ENCODE assay signal across 8 cellular contexts in genomic region chr5:120655828-120656435, GRCh38.
DNase-seq lines count a peak whose midpoint lies in the region; ATAC-seq, FAIRE-seq and TF ChIP-seq lines count a peak whose summit lies in the region.

No MANE protein-coding gene starts in this region.

- TF ChIP-seq POLR2A in spleen (IDR thresholded peaks at IDR 0.05): no peak

- H3K4me3 Mint-ChIP-seq in activated CD4-positive, alpha-beta T cell treated with anti-CD3 and anti-CD28 coated beads for 36 hours: no peak overlapping the region

- H3K27ac ChIP-seq in spleen: no peak overlapping the region

- POLR2A ChIA-PET in activated CD4-positive, alpha-beta T cell treated with anti-CD3 and anti-CD28 coated beads for 36 hours (lab: Charles Lee): no interaction called here

- intact Hi-C loops in activated CD4-positive, alpha-beta T cell treated with anti-CD3 and anti-CD28 coated beads for 36 hours (cut with DNase I, micrococcal nuclease): loop anchor here in 1 of 2 experiments (2.0 to 10.0 kb wide), 2 partner anchors 1293 to 1449 kb away; no protein-coding TSS in a partner anchor
- intact Hi-C loops in spleen (cut with DNase I; ENCODE audit: low total_unique reads): no loop called here

- H3K27ac Mint-ChIP-seq in activated CD4-positive, alpha-beta T cell treated with anti-CD3 and anti-CD28 coated beads for 36 hours: no peak overlapping the region

- H3K4me3 ChIP-seq in LNCaP clone FGC (ENCODE audit: low read depth, low read length) (no peak overlapping the region), bronchial epithelial cell (ENCODE audit: low read depth, low read length) (no peak overlapping the region), spleen (no peak overlapping the region)

- H3K27me3 ChIP-seq in bronchial epithelial cell (ENCODE audit: control insufficient read depth, insufficient read depth, low read length) (peaks cover 1% of the 10 kb centered on the region), spleen (replicated peaks in 1 of 7) (no peaks in the 10 kb centered on the region)

- H3K36me3 ChIP-seq in bronchial epithelial cell (ENCODE audit: control insufficient read depth, insufficient read depth, low read length): no peaks in the 10 kb centered on the region
- H3K36me3 ChIP-seq in spleen: no peaks in the 10 kb centered on the region

- H3K4me1 Mint-ChIP-seq in activated CD4-positive, alpha-beta T cell treated with anti-CD3 and anti-CD28 coated beads for 36 hours: no peaks in the 10 kb centered on the region

- H3K9me3 Mint-ChIP-seq in activated CD4-positive, alpha-beta T cell treated with anti-CD3 and anti-CD28 coated beads for 36 hours (ENCODE audit: low read depth): peaks cover 2% of the 10 kb centered on the region

- no peaks in the 10 kb centered on the region for H3K27me3 Mint-ChIP-seq in activated CD4-positive, alpha-beta T cell treated with anti-CD3 and anti-CD28 coated beads for 36 hours

- H3K4me1 ChIP-seq in spleen: no peaks in the 10 kb centered on the region

- no peaks in the 10 kb centered on the region for H3K9me3 ChIP-seq in spleen

- H3K36me3 Mint-ChIP-seq in activated CD4-positive, alpha-beta T cell treated with anti-CD3 and anti-CD28 coated beads for 36 hours (ENCODE audit: low read depth): no peaks in the 10 kb centered on the region

- ATAC-seq in activated CD4-positive, alpha-beta T cell treated with anti-CD3 and anti-CD28 coated beads for 36 hours: no peak
- ATAC-seq in GM21723 (IDR thresholded peaks at IDR 0.05; ENCODE audit: unreplicated experiment): peak; percentile 83
- no peak for ATAC-seq in GM19324 (IDR thresholded peaks at IDR 0.05; ENCODE audit: low FRiP score, unreplicated experiment)

- CTCF ChIA-PET in activated CD4-positive, alpha-beta T cell treated with anti-CD3 and anti-CD28 coated beads for 36 hours (lab: Charles Lee): no interaction called here

- TF ChIP-seq CTCF in LNCaP clone FGC (IDR thresholded peaks at IDR 0.05; ENCODE audit: control insufficient read depth, extremely low read depth, insufficient read depth): peak; percentile 80
- TF ChIP-seq CTCF in bronchial epithelial cell (IDR thresholded peaks at IDR 0.05; ENCODE audit: insufficient read depth, low read length, severe bottlenecking): peak; percentile 71
- TF ChIP-seq CTCF in spleen (IDR thresholded peaks at IDR 0.05 in 8 of 11, conservative IDR thresholded peaks at IDR 0.05 in 3 of 11): peak in 3 of 11 experiments; percentile 16 to 37 (median 22)

- WGBS in spleen, 5 donors: 47 to 64% (median 57%) methylated on average over 5 of the region's 5 CpGs

- no peak for FAIRE-seq in bronchial epithelial cell (lab: Jason Lieb, UNC)

- DNase-seq in activated CD4-positive, alpha-beta T cell treated with anti-CD3 and anti-CD28 coated beads for 36 hours: peak; percentile 37
- no peak for DNase-seq in activated CD4-positive, alpha-beta T cell treated with anti-CD3 and anti-CD28 coated beads, Interleukin-2, amount 50 U/mL, for 4 hours
- DNase-seq in LNCaP clone FGC (ENCODE audit: low read depth) (no peak), bronchial epithelial cell (ENCODE audit: low read depth) (peak; percentile 27), myocyte (ENCODE audit: low read depth) (peak; percentile 36), spleen (no peak)

Comparison
In these comparisons a context has a peak if more than half of its experiments do, and no peak if none do; other contexts are left out.
1. DNase-seq: peak in activated CD4-positive, alpha-beta T cell treated with anti-CD3 and anti-CD28 coated beads for 36 hours (single experiment), bronchial epithelial cell (single experiment) and myocyte (single experiment); none in activated CD4-positive, alpha-beta T cell treated with anti-CD3 and anti-CD28 coated beads, Interleukin-2, amount 50 U/mL, for 4 hours (0 of 2), LNCaP clone FGC (single experiment) and spleen (single experiment).